23 cellular contexts compared by ENCODE assay signal in the genomic region with DNA sequence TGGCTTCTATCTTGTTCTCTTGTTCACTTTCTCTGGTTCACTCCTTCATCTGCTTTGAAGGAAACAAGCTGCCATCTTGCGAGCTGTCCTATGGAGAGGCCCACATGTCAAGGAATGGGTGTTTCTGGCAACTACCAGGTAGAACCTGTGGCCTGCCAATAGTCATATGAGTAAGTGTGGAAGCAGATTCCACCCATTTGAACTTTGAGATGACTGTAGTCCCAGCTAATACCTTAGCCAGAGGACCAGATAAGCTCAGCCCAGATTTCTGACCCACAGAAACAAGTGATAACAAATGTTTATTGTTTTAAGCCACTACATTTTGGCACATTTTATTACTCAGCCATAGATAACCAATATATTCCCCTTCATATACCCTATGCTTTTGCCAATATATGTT.
"Had no signal": no experiment of that assay in that cellular context is flagged by ENCODE, and none has a peak within 500 bp of the region (broad histone marks: within the 10 kb centered on the region; RNA-seq: fewer than 3 reads in every experiment).

No MANE protein-coding gene starts in this region.

- DNase-seq: cortex of kidney; dorsolateral prefrontal cortex; effector CD8-positive, alpha-beta T cell; gastrocnemius medialis; glutamatergic neuron; islet precursor cell; left lung; lower lobe of right lung; midbrain; nephron progenitor cell; right cardiac atrium; stimulated activated CD4-positive, alpha-beta T cell treated with anti-CD3 and anti-CD28 coated beads, Interleukin-4, amount 100 ng/mL, for 1 hour; stimulated activated CD8-positive, alpha-beta memory T cell treated with anti-CD3 and anti-CD28 coated beads, Interleukin-4, amount 100 ng/mL, for 48 hours; stimulated activated naive CD8-positive, alpha-beta T cell treated with anti-CD3 and anti-CD28 coated beads, Interleukin-15, Interleukin-2, amounts not matched to agents 100 U/mL and 50 U/mL, for 24 hours; thyroid gland; upper lobe of right lung had no signal

- H3K27me3 Mint-ChIP-seq: memory B cell had no signal

- H3K4me1 ChIP-seq: thyroid gland had no signal

- H3K4me3 Mint-ChIP-seq: memory B cell; nephron progenitor cell; stimulated activated effector memory CD8-positive, alpha-beta T cell treated with anti-CD3 and anti-CD28 coated beads, Interleukin-12 subunit alpha, Interleukin-12 subunit beta, amount 100 ng/mL, for 72 hours had no signal

- ATAC-seq: esophagus mucosa; gastrocnemius medialis; left lung; lower lobe of right lung; right cardiac atrium; stimulated activated effector memory CD8-positive, alpha-beta T cell treated with anti-CD3 and anti-CD28 coated beads, Interleukin-12 subunit alpha, Interleukin-12 subunit beta, amount 100 ng/mL, for 72 hours; stimulated activated naive CD8-positive, alpha-beta T cell treated with anti-CD3 and anti-CD28 coated beads, Interleukin-15, Interleukin-2, amounts not matched to agents 100 U/mL and 50 U/mL, for 24 hours; upper lobe of right lung had no signal

- FAIRE-seq: endometrium had no signal

- H3K9me3 ChIP-seq: gastrocnemius medialis, left lung, lower lobe of right lung, neutrophil, suprapubic skin, thyroid gland, upper lobe of right lung, vagina had no signal

- H3K27me3 ChIP-seq: dorsolateral prefrontal cortex, gastrocnemius medialis, left lung, neutrophil, suprapubic skin, thyroid gland, upper lobe of right lung, vagina had no signal

- H3K27ac Mint-ChIP-seq: memory B cell; nephron progenitor cell; stimulated activated effector memory CD8-positive, alpha-beta T cell treated with anti-CD3 and anti-CD28 coated beads, Interleukin-12 subunit alpha, Interleukin-12 subunit beta, amount 100 ng/mL, for 72 hours had no signal

- H3K27ac ChIP-seq: dorsolateral prefrontal cortex, left lung, lower lobe of right lung, neutrophil, suprapubic skin, thyroid gland, upper lobe of right lung, vagina had no signal

- H3K36me3 ChIP-seq: left lung, lower lobe of right lung, neutrophil, suprapubic skin, thyroid gland, upper lobe of right lung, vagina had no signal

- H3K4me3 ChIP-seq: dorsolateral prefrontal cortex, gastrocnemius medialis, left lung, lower lobe of right lung, suprapubic skin, thyroid gland, upper lobe of right lung, vagina had no signal
